Comparison of ENCODE assay signal across 2 cellular contexts in the genomic region with DNA sequence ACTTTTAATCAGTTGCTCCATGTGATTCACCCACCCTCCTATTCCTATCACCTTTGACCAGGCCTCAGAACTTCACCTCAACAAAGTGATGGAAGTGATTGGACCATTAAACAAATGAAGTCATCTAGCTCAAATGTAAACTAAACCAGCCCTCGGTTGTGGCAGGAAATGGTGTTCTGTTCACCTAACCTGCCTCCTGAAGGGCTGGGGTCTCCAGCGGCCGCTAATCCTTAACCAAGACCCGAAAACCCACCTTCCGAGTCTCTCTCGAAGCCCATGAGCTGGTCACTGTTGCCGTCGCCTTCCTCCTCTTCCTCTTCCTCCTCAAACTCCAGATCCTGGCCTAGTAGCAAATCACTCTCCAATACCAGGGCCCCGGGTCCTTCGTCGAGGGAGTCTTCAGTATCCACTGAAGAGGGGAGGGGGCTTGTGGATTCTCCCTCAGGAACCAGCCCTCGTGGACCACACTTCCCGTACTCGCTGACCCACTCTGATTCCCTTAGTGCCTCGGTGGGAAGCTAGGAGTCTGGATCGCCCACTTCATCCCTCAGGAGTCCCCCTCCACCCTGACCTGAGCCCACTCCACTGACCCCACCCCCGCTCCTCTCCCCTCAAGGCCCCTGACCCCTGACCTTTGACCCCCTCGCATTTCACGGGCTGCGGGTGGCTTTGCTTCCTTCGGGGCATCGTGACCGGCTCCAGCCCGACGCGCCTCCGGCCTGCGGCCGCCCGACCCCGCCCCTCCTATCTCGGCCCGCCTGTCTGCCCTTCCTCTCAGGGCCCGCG.
TF ChIP-seq lines count a peak whose summit lies in the region.

No MANE protein-coding gene starts in this region.

TF ChIP-seq in PFSK-1, 5 proteins besides CTCF, POLR2A, EP300 and RAD21:
- TF ChIP-seq TAF1 (IDR thresholded peaks at IDR 0.05; ENCODE audit: borderline replicate concordance, insufficient read depth, low read length) = no peak
- TF ChIP-seq, protein P1, sequence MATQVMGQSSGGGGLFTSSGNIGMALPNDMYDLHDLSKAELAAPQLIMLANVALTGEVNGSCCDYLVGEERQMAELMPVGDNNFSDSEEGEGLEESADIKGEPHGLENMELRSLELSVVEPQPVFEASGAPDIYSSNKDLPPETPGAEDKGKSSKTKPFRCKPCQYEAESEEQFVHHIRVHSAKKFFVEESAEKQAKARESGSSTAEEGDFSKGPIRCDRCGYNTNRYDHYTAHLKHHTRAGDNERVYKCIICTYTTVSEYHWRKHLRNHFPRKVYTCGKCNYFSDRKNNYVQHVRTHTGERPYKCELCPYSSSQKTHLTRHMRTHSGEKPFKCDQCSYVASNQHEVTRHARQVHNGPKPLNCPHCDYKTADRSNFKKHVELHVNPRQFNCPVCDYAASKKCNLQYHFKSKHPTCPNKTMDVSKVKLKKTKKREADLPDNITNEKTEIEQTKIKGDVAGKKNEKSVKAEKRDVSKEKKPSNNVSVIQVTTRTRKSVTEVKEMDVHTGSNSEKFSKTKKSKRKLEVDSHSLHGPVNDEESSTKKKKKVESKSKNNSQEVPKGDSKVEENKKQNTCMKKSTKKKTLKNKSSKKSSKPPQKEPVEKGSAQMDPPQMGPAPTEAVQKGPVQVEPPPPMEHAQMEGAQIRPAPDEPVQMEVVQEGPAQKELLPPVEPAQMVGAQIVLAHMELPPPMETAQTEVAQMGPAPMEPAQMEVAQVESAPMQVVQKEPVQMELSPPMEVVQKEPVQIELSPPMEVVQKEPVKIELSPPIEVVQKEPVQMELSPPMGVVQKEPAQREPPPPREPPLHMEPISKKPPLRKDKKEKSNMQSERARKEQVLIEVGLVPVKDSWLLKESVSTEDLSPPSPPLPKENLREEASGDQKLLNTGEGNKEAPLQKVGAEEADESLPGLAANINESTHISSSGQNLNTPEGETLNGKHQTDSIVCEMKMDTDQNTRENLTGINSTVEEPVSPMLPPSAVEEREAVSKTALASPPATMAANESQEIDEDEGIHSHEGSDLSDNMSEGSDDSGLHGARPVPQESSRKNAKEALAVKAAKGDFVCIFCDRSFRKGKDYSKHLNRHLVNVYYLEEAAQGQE (IDR thresholded peaks at IDR 0.05; ENCODE audit: insufficient read depth in 1 of 2, low read depth in 2 of 2, low read length in 2 of 2) = no peak
- TF ChIP-seq SIN3A (IDR thresholded peaks at IDR 0.05; ENCODE audit: borderline replicate concordance, insufficient read depth, low read length) = no peak
- peak; percentile 45 for TF ChIP-seq POLR2AphosphoS5 (IDR thresholded peaks at IDR 0.05; ENCODE audit: low read depth, low read length)
- no peak for TF ChIP-seq FOXP2 (optimal IDR thresholded peaks at IDR 0.05; ENCODE audit: borderline replicate concordance, extremely low read depth, extremely low read length, insufficient read depth)

TF ChIP-seq in K562, 482 proteins besides CTCF, POLR2A, EP300 and RAD21 (continues in another document):
- TF ChIP-seq COPS2 (conservative IDR thresholded peaks at IDR 0.05) = no peak
- no peak for TF ChIP-seq POLR3A (IDR thresholded peaks at IDR 0.05; ENCODE audit: borderline replicate concordance, extremely low read depth, insufficient read depth, insufficient read length)
- no peak for TF ChIP-seq DMBX1 (CRISPR knock-in tag; IDR thresholded peaks at IDR 0.05; ENCODE audit: borderline replicate concordance)
- TF ChIP-seq, protein P2, sequence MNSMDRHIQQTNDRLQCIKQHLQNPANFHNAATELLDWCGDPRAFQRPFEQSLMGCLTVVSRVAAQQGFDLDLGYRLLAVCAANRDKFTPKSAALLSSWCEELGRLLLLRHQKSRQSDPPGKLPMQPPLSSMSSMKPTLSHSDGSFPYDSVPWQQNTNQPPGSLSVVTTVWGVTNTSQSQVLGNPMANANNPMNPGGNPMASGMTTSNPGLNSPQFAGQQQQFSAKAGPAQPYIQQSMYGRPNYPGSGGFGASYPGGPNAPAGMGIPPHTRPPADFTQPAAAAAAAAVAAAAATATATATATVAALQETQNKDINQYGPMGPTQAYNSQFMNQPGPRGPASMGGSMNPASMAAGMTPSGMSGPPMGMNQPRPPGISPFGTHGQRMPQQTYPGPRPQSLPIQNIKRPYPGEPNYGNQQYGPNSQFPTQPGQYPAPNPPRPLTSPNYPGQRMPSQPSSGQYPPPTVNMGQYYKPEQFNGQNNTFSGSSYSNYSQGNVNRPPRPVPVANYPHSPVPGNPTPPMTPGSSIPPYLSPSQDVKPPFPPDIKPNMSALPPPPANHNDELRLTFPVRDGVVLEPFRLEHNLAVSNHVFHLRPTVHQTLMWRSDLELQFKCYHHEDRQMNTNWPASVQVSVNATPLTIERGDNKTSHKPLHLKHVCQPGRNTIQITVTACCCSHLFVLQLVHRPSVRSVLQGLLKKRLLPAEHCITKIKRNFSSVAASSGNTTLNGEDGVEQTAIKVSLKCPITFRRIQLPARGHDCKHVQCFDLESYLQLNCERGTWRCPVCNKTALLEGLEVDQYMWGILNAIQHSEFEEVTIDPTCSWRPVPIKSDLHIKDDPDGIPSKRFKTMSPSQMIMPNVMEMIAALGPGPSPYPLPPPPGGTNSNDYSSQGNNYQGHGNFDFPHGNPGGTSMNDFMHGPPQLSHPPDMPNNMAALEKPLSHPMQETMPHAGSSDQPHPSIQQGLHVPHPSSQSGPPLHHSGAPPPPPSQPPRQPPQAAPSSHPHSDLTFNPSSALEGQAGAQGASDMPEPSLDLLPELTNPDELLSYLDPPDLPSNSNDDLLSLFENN (IDR thresholded peaks at IDR 0.05; ENCODE audit: low read depth in 2 of 2, low read length in 2 of 2) = no peak
- no peak for TF ChIP-seq ESRRA (IDR thresholded peaks at IDR 0.05; ENCODE audit: borderline replicate concordance, low read depth)
- TF ChIP-seq, protein P3, sequence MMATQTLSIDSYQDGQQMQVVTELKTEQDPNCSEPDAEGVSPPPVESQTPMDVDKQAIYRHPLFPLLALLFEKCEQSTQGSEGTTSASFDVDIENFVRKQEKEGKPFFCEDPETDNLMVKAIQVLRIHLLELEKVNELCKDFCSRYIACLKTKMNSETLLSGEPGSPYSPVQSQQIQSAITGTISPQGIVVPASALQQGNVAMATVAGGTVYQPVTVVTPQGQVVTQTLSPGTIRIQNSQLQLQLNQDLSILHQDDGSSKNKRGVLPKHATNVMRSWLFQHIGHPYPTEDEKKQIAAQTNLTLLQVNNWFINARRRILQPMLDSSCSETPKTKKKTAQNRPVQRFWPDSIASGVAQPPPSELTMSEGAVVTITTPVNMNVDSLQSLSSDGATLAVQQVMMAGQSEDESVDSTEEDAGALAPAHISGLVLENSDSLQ (IDR thresholded peaks at IDR 0.05) = no peak
- peak; percentile 26; the same call in 1 of the 2 replicates for TF ChIP-seq OTX1 (CRISPR knock-in tag; IDR thresholded peaks at IDR 0.05)
- no peak for TF ChIP-seq ZC3H4 (CRISPR knock-in tag; IDR thresholded peaks at IDR 0.05; ENCODE audit: borderline replicate concordance)
- TF ChIP-seq NFIC (IDR thresholded peaks at IDR 0.05) = no peak
- TF ChIP-seq, protein P4, sequence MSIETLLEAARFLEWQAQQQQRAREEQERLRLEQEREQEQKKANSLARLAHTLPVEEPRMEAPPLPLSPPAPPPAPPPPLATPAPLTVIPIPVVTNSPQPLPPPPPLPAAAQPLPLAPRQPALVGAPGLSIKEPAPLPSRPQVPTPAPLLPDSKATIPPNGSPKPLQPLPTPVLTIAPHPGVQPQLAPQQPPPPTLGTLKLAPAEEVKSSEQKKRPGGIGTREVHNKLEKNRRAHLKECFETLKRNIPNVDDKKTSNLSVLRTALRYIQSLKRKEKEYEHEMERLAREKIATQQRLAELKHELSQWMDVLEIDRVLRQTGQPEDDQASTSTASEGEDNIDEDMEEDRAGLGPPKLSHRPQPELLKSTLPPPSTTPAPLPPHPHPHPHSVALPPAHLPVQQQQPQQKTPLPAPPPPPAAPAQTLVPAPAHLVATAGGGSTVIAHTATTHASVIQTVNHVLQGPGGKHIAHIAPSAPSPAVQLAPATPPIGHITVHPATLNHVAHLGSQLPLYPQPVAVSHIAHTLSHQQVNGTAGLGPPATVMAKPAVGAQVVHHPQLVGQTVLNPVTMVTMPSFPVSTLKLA (conservative IDR thresholded peaks at IDR 0.05) = no peak
- peak; percentile 15; the same call in 1 of the 2 replicates for TF ChIP-seq TRIM28 (IDR thresholded peaks at IDR 0.05)
- peak; percentile 63; the same call in 1 of the 2 replicates for TF ChIP-seq MTA2 (IDR thresholded peaks at IDR 0.05; ENCODE audit: low read depth)
- no peak for TF ChIP-seq MCM3 (IDR thresholded peaks at IDR 0.05)
- no peak for TF ChIP-seq TEAD1 (CRISPR knock-in tag; IDR thresholded peaks at IDR 0.05)
- TF ChIP-seq BRD4 (IDR thresholded peaks at IDR 0.05) = no peak
- TF ChIP-seq ZNF695 (CRISPR knock-in tag; IDR thresholded peaks at IDR 0.05) = no peak
- no peak for TF ChIP-seq GTF2A2 (tag; IDR thresholded peaks at IDR 0.05)
- no peak for TF ChIP-seq TAF15 (IDR thresholded peaks at IDR 0.05; ENCODE audit: low read depth, low read length)
- no peak for TF ChIP-seq PHB (CRISPR knock-in tag; IDR thresholded peaks at IDR 0.05)
- no peak for TF ChIP-seq NFE2 (IDR thresholded peaks at IDR 0.05; ENCODE audit: low read depth)
- no peak for TF ChIP-seq GTF2F1 (IDR thresholded peaks at IDR 0.05; ENCODE audit: low read depth, low read length)
- TF ChIP-seq ZNF197 (CRISPR knock-in tag; IDR thresholded peaks at IDR 0.05; ENCODE audit: low read depth) = no peak
- TF ChIP-seq ATF7 (IDR thresholded peaks at IDR 0.05) = peak; percentile 32; the same call in 1 of the 2 replicates
- TF ChIP-seq GABPB1 (CRISPR knock-in tag; IDR thresholded peaks at IDR 0.05) = 0 out of 2 replicates have a peak, but pooled peaks have one; percentile 39
- TF ChIP-seq, protein P5, sequence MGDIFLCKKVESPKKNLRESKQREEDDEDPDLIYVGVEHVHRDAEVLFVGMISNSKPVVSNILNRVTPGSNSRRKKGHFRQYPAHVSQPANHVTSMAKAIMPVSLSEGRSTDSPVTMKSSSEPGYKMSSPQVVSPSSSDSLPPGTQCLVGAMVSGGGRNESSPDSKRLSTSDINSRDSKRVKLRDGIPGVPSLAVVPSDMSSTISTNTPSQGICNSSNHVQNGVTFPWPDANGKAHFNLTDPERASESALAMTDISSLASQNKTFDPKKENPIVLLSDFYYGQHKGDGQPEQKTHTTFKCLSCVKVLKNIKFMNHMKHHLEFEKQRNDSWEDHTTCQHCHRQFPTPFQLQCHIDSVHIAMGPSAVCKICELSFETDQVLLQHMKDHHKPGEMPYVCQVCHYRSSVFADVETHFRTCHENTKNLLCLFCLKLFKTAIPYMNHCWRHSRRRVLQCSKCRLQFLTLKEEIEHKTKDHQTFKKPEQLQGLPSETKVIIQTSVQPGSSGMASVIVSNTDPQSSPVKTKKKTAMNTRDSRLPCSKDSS (IDR thresholded peaks at IDR 0.05; ENCODE audit: low read depth, partially characterized antibody) = no peak
- no peak for TF ChIP-seq ATF1 (CRISPR knock-in tag; IDR thresholded peaks at IDR 0.05)
- TF ChIP-seq ATF1 (tag; IDR thresholded peaks at IDR 0.05) = no peak
- 0 out of 2 replicates have a peak, but pooled peaks have one; percentile 41 for TF ChIP-seq NFRKB (IDR thresholded peaks at IDR 0.05; ENCODE audit: low read depth)
- peak; percentile 64 for TF ChIP-seq EGR1 (conservative IDR thresholded peaks at IDR 0.05)
- TF ChIP-seq, protein P6, sequence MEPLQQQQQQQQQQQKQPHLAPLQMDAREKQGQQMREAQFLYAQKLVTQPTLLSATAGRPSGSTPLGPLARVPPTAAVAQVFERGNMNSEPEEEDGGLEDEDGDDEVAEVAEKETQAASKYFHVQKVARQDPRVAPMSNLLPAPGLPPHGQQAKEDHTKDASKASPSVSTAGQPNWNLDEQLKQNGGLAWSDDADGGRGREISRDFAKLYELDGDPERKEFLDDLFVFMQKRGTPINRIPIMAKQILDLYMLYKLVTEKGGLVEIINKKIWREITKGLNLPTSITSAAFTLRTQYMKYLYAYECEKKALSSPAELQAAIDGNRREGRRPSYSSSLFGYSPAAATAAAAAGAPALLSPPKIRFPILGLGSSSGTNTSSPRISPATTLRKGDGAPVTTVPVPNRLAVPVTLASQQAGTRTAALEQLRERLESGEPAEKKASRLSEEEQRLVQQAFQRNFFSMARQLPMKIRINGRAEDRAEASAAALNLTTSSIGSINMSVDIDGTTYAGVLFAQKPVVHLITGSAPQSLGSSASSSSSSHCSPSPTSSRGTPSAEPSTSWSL (CRISPR knock-in tag; IDR thresholded peaks at IDR 0.05; ENCODE audit: borderline replicate concordance) = no peak
- TF ChIP-seq TAL1 (IDR thresholded peaks at IDR 0.05) = peak; percentile 46
- TF ChIP-seq, protein P7, sequence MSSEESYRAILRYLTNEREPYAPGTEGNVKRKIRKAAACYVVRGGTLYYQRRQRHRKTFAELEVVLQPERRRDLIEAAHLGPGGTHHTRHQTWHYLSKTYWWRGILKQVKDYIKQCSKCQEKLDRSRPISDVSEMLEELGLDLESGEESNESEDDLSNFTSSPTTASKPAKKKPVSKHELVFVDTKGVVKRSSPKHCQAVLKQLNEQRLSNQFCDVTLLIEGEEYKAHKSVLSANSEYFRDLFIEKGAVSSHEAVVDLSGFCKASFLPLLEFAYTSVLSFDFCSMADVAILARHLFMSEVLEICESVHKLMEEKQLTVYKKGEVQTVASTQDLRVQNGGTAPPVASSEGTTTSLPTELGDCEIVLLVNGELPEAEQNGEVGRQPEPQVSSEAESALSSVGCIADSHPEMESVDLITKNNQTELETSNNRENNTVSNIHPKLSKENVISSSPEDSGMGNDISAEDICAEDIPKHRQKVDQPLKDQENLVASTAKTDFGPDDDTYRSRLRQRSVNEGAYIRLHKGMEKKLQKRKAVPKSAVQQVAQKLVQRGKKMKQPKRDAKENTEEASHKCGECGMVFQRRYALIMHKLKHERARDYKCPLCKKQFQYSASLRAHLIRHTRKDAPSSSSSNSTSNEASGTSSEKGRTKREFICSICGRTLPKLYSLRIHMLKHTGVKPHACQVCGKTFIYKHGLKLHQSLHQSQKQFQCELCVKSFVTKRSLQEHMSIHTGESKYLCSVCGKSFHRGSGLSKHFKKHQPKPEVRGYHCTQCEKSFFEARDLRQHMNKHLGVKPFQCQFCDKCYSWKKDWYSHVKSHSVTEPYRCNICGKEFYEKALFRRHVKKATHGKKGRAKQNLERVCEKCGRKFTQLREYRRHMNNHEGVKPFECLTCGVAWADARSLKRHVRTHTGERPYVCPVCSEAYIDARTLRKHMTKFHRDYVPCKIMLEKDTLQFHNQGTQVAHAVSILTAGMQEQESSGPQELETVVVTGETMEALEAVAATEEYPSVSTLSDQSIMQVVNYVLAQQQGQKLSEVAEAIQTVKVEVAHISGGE (CRISPR knock-in tag; IDR thresholded peaks at IDR 0.05) = no peak
